23 cellular contexts compared by ENCODE assay signal in genomic region chr7:83053965-83054364, GRCh38.
"Had no signal": no experiment of that assay in that cellular context is flagged by ENCODE, and none has a peak within 500 bp of the region (broad histone marks: within the 10 kb centered on the region; RNA-seq: fewer than 3 reads in every experiment).

No MANE protein-coding gene starts in this region.

- H3K4me1 ChIP-seq: adrenal gland had no signal

- H3K9ac ChIP-seq: SK-N-SH had no signal

- H3K27me3 ChIP-seq: adrenal gland, SJCRH30 had no signal

- H3K4me3 ChIP-seq: adrenal gland, SJCRH30 had no signal

- H3K4me2 ChIP-seq: SK-N-SH had no signal

- H3K36me3 ChIP-seq: adrenal gland, SJCRH30 had no signal

- DNase-seq: activated CD4-positive, alpha-beta T cell treated with anti-CD3 and anti-CD28 coated beads for 48 hours; activated CD4-positive, alpha-beta T cell treated with anti-CD3 and anti-CD28 coated beads, Interleukin-2, amount 50 U/mL, for 4 hours; activated CD4-positive, CD25-positive, alpha-beta regulatory T cell treated with anti-CD3 and anti-CD28 coated beads, Interleukin-2, amount 50 U/mL, for 72 hours; activated CD8-positive, alpha-beta memory T cell treated with anti-CD3 and anti-CD28 coated beads, Interleukin-2, amount 50 U/mL, for 48 hours; activated CD8-positive, alpha-beta T cell treated with anti-CD3 and anti-CD28 coated beads, Interleukin-2, amount 10 ng/mL, durations not matched to agents 7 days and 5 days; activated naive CD4-positive, alpha-beta T cell treated with anti-CD3 and anti-CD28 coated beads, Interleukin-2, amount 50 U/mL, for 16 hours; activated naive CD8-positive, alpha-beta T cell treated with anti-CD3 and anti-CD28 coated beads, Interleukin-2, amount 10 ng/mL, durations not matched to agents 7 days and 5 days; activated T-cell treated with anti-CD3 and anti-CD28 coated beads, Interleukin-2, amount 50 U/mL, for 1 hour; adrenal gland; anterior cingulate cortex; central memory CD4-positive, alpha-beta T cell; KBM-7; NCI-H1092; NCI-H1417; NCI-H1930; NCI-H2107; NCI-H2171 treated with DMSO at 0.1 percent for 48 hours; NCI-H510A treated with DMSO at 0.1 percent for 48 hours; NCI-H69; RPMI8226; SJCRH30; SK-N-SH; SW 1271 had no signal

- H3K9me2 ChIP-seq: SK-N-SH had no signal

- H3K9me3 ChIP-seq: adrenal gland, SJCRH30, SK-N-SH had no signal

- H3K27ac ChIP-seq: adrenal gland, SJCRH30 had no signal
